ENCODE assay signal across 2 cellular contexts in the genomic region with DNA sequence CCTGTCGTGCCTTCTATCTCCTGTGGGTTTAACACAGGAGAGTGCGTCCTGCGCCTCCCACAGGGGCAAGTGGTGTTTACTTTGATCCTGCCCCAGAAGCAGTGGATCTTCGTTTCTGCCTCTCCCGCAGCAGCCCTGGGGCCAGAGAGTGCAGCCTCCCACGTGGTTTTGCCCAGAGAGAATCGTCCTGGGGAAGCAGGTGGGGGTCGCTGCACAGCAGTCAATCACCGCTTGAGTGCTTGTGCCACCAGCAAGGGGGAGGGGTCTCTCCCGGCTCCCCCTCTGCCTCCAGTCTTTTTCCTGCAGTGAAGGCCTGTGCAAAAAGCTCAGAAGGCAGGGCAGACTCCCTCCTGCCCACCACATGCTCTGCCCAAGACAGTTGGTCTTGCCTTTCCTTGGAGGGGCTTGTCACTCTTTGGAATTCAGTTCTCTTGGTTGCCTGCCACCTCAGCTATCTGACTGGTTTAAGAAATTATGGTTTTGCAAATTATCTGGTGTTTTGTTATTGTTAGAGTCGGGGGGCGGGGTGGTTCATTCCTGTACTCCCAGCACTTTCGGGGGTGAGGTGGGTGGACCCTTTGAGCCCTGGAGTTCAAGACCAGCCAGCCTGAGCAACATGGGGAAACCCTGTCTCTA.
TF ChIP-seq lines count a peak whose summit lies in the region.

No MANE protein-coding gene starts in this region.

TF ChIP-seq in A549, 52 proteins besides CTCF, POLR2A, EP300 and RAD21:
- TF ChIP-seq CBX8 (IDR thresholded peaks at IDR 0.05) = no peak
- TF ChIP-seq, protein P1, sequence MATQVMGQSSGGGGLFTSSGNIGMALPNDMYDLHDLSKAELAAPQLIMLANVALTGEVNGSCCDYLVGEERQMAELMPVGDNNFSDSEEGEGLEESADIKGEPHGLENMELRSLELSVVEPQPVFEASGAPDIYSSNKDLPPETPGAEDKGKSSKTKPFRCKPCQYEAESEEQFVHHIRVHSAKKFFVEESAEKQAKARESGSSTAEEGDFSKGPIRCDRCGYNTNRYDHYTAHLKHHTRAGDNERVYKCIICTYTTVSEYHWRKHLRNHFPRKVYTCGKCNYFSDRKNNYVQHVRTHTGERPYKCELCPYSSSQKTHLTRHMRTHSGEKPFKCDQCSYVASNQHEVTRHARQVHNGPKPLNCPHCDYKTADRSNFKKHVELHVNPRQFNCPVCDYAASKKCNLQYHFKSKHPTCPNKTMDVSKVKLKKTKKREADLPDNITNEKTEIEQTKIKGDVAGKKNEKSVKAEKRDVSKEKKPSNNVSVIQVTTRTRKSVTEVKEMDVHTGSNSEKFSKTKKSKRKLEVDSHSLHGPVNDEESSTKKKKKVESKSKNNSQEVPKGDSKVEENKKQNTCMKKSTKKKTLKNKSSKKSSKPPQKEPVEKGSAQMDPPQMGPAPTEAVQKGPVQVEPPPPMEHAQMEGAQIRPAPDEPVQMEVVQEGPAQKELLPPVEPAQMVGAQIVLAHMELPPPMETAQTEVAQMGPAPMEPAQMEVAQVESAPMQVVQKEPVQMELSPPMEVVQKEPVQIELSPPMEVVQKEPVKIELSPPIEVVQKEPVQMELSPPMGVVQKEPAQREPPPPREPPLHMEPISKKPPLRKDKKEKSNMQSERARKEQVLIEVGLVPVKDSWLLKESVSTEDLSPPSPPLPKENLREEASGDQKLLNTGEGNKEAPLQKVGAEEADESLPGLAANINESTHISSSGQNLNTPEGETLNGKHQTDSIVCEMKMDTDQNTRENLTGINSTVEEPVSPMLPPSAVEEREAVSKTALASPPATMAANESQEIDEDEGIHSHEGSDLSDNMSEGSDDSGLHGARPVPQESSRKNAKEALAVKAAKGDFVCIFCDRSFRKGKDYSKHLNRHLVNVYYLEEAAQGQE (IDR thresholded peaks at IDR 0.05) = no peak
- TF ChIP-seq TFCP2L1 (CRISPR knock-in tag; IDR thresholded peaks at IDR 0.05) = no peak
- no peak for TF ChIP-seq EHMT2 (IDR thresholded peaks at IDR 0.05; ENCODE audit: low read depth)
- TF ChIP-seq ZFP36 (IDR thresholded peaks at IDR 0.05; ENCODE audit: borderline replicate concordance, partially characterized antibody) = no peak
- no peak for TF ChIP-seq BHLHE40 (IDR thresholded peaks at IDR 0.05; ENCODE audit: low read depth, low read length)

TF ChIP-seq in H1, 55 proteins besides CTCF, POLR2A, EP300 and RAD21:
- TF ChIP-seq BACH1 (IDR thresholded peaks at IDR 0.05; ENCODE audit: low read length) (no peak), SP1 (IDR thresholded peaks at IDR 0.05; ENCODE audit: low read depth, low read length) (no peak), YY1 (IDR thresholded peaks at IDR 0.05; ENCODE audit: low read depth, low read length) (no peak), SRF (IDR thresholded peaks at IDR 0.05; ENCODE audit: low read depth, low read length) (no peak), CBX5 (IDR thresholded peaks at IDR 0.05; ENCODE audit: low read depth, low read length) (no peak), CTBP2 (IDR thresholded peaks at IDR 0.05; ENCODE audit: borderline replicate concordance, insufficient read depth, insufficient read length, low read length) (no peak), SP4 (IDR thresholded peaks at IDR 0.05; ENCODE audit: low read length) (no peak; the same call in 1 of the 2 replicates), MAFK (IDR thresholded peaks at IDR 0.05; ENCODE audit: low read depth, low read length) (no peak), KDM4A (IDR thresholded peaks at IDR 0.05; ENCODE audit: low read depth, low read length, severe bottlenecking) (peak; percentile 21), JUN (IDR thresholded peaks at IDR 0.05; ENCODE audit: low read depth, low read length) (no peak), RBBP5 (IDR thresholded peaks at IDR 0.05; ENCODE audit: borderline replicate concordance, low read depth, low read length) (0 out of 2 replicates have a peak, but pooled peaks have one; percentile 35), ASH2L (IDR thresholded peaks at IDR 0.05; ENCODE audit: low read length) (peak; percentile 33), TBP (IDR thresholded peaks at IDR 0.05; ENCODE audit: low read depth, low read length) (no peak), BRCA1 (IDR thresholded peaks at IDR 0.05; ENCODE audit: low read depth, low read length) (no peak)
- TF ChIP-seq, protein P2, sequence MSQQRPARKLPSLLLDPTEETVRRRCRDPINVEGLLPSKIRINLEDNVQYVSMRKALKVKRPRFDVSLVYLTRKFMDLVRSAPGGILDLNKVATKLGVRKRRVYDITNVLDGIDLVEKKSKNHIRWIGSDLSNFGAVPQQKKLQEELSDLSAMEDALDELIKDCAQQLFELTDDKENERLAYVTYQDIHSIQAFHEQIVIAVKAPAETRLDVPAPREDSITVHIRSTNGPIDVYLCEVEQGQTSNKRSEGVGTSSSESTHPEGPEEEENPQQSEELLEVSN (IDR thresholded peaks at IDR 0.05) = peak; percentile 71; the same call in 1 of the 2 replicates
- TF ChIP-seq, protein P3, sequence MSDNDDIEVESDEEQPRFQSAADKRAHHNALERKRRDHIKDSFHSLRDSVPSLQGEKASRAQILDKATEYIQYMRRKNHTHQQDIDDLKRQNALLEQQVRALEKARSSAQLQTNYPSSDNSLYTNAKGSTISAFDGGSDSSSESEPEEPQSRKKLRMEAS (IDR thresholded peaks at IDR 0.05) = 0 out of 2 replicates have a peak, but pooled peaks have one; percentile 51
